2 cellular contexts compared by ENCODE assay signal in the genomic region with DNA sequence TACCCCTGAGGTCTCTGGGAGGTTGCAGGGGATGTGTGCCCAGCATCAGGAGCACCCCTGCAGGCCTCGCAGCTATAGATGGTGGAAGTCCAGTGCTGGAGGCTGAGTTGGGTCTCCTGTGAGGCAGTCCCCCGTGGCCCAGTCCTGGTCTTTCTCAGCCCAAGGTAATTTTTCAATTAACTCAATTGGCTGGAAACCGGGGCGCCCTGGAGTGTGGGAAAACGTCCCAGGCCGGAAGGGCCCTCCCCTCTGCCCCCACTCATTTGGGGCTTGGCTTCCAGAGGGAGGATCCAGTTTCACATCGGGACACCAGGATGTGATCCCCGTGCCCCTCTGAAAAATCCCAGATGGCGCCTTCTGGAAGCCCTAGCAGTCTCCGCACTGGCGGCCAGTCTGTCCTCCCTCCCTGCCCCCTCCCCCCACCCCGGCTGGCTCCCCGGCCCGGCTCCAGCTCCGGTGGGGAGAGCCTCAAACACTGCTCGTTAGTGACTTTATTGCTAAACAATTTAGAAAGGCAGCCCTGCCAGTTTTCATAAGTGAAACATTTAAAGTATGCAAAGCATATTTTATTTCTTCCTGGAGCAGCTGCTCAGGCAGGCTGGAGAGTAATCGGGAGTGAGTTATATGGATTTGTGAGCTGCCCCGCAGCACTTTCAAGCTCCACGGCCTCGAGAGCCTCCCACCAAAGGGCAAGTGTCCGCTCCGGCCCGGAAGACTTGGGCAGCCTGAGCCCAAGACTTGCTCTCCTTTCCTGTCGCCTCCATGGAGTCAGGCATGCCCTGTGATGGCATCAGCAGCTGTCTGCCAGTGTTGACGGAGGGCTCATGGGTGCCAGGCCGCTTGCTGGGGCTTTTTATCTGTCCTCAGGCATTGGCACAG.
A peak's percentile ranks its signal among the peaks of the same experiment; 100 is the strongest.
TF ChIP-seq lines count a peak whose summit lies in the region.

No MANE protein-coding gene starts in this region.

TF ChIP-seq in liver, 16 proteins besides CTCF, POLR2A, EP300 and RAD21 (continued from another document):
- TF ChIP-seq, protein P1, sequence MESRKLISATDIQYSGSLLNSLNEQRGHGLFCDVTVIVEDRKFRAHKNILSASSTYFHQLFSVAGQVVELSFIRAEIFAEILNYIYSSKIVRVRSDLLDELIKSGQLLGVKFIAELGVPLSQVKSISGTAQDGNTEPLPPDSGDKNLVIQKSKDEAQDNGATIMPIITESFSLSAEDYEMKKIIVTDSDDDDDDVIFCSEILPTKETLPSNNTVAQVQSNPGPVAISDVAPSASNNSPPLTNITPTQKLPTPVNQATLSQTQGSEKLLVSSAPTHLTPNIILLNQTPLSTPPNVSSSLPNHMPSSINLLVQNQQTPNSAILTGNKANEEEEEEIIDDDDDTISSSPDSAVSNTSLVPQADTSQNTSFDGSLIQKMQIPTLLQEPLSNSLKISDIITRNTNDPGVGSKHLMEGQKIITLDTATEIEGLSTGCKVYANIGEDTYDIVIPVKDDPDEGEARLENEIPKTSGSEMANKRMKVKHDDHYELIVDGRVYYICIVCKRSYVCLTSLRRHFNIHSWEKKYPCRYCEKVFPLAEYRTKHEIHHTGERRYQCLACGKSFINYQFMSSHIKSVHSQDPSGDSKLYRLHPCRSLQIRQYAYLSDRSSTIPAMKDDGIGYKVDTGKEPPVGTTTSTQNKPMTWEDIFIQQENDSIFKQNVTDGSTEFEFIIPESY (IDR thresholded peaks at IDR 0.05), result no peak
- TF ChIP-seq GABPA (IDR thresholded peaks at IDR 0.05 in 1 of 2, conservative IDR thresholded peaks at IDR 0.05 in 1 of 2), result no peak
- TF ChIP-seq, protein P2, sequence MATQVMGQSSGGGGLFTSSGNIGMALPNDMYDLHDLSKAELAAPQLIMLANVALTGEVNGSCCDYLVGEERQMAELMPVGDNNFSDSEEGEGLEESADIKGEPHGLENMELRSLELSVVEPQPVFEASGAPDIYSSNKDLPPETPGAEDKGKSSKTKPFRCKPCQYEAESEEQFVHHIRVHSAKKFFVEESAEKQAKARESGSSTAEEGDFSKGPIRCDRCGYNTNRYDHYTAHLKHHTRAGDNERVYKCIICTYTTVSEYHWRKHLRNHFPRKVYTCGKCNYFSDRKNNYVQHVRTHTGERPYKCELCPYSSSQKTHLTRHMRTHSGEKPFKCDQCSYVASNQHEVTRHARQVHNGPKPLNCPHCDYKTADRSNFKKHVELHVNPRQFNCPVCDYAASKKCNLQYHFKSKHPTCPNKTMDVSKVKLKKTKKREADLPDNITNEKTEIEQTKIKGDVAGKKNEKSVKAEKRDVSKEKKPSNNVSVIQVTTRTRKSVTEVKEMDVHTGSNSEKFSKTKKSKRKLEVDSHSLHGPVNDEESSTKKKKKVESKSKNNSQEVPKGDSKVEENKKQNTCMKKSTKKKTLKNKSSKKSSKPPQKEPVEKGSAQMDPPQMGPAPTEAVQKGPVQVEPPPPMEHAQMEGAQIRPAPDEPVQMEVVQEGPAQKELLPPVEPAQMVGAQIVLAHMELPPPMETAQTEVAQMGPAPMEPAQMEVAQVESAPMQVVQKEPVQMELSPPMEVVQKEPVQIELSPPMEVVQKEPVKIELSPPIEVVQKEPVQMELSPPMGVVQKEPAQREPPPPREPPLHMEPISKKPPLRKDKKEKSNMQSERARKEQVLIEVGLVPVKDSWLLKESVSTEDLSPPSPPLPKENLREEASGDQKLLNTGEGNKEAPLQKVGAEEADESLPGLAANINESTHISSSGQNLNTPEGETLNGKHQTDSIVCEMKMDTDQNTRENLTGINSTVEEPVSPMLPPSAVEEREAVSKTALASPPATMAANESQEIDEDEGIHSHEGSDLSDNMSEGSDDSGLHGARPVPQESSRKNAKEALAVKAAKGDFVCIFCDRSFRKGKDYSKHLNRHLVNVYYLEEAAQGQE (IDR thresholded peaks at IDR 0.05), result no peak
- peak; percentile 32 for TF ChIP-seq NR2F2 (IDR thresholded peaks at IDR 0.05)
- TF ChIP-seq HNF4A (conservative IDR thresholded peaks at IDR 0.05), result no peak
TF ChIP-seq in liver: peak in this region for 1.

TF ChIP-seq in HepG2, 621 proteins besides CTCF, POLR2A, EP300 and RAD21 (continued from another document):
- TF ChIP-seq KMT2A (CRISPR knock-in tag; IDR thresholded peaks at IDR 0.05) (no peak), PAX8 (CRISPR knock-in tag; IDR thresholded peaks at IDR 0.05; ENCODE audit: borderline replicate concordance) (no peak), ZMAT3 (CRISPR knock-in tag; conservative IDR thresholded peaks at IDR 0.05) (no peak), SP2 (CRISPR knock-in tag; IDR thresholded peaks at IDR 0.05) (no peak), ZSCAN21 (CRISPR knock-in tag; IDR thresholded peaks at IDR 0.05; ENCODE audit: borderline replicate concordance) (no peak), TBP (CRISPR knock-in tag; IDR thresholded peaks at IDR 0.05) (no peak), MLLT10 (CRISPR knock-in tag; IDR thresholded peaks at IDR 0.05) (no peak)
- TF ChIP-seq, protein P3, sequence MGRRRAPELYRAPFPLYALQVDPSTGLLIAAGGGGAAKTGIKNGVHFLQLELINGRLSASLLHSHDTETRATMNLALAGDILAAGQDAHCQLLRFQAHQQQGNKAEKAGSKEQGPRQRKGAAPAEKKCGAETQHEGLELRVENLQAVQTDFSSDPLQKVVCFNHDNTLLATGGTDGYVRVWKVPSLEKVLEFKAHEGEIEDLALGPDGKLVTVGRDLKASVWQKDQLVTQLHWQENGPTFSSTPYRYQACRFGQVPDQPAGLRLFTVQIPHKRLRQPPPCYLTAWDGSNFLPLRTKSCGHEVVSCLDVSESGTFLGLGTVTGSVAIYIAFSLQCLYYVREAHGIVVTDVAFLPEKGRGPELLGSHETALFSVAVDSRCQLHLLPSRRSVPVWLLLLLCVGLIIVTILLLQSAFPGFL (CRISPR knock-in tag; IDR thresholded peaks at IDR 0.05), result no peak
